In the genomic region with DNA sequence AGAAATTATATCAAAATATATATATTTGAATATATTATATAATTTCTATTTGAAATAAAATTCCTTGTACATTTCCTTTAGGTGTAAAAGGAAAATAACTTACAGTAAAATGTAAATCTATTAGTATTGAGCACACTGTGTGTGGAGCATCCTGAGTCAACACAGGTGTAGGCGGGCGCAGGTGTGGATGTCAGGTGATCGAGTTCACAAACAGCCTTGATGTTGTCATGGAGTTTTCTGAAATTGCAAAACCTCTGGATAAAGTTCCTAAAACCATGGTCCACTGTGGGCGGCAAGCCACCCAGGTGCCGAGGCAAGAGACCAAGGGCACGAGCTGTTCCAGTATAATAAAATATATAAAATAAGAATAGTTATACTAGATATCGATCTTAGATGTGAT, we compare ENCODE assay signal across 21 cellular contexts.
"Had no signal": no experiment of that assay in that cellular context is flagged by ENCODE, and none has a peak within 500 bp of the region (broad histone marks: within the 10 kb centered on the region; RNA-seq: fewer than 3 reads in every experiment).

No MANE protein-coding gene starts in this region.

- DNase-seq: activated CD4-positive, alpha-beta T cell treated with anti-CD3 and anti-CD28 coated beads for 4 hours; activated CD4-positive, alpha-beta T cell treated with anti-CD3 and anti-CD28 coated beads, Interleukin-2, amount 50 U/mL, for 4 hours; activated CD8-positive, alpha-beta memory T cell treated with anti-CD3 and anti-CD28 coated beads, Interleukin-2, amount 50 U/mL, for 48 hours; activated CD8-positive, alpha-beta T cell treated with anti-CD3 and anti-CD28 coated beads, Interleukin-2, amount 10 ng/mL, durations not matched to agents 7 days and 5 days; activated naive CD4-positive, alpha-beta T cell treated with anti-CD3 and anti-CD28 coated beads, Interleukin-2, amount 50 U/mL, for 16 hours; activated naive CD8-positive, alpha-beta T cell treated with anti-CD3 and anti-CD28 coated beads, Interleukin-2, amount 10 ng/mL, durations not matched to agents 7 days and 5 days; activated T-cell treated with anti-CD3 and anti-CD28 coated beads, Interleukin-2, amount 50 U/mL, for 1 hour; KBM-7; NCI-H187; NCI-H2227 treated with DMSO at 0.1 percent for 48 hours; NCI-H748 treated with DMSO at 0.1 percent for 48 hours; NK-92 treated with Interleukin-12 subunit alpha and Interleukin-12 subunit beta, amount 100 ng/mL, for 24 hours; OCI-M1; Right ventricle myocardium superior; SJCRH30; SK-N-SH; T-helper 1 cell had no signal

- H3K4me3 ChIP-seq: adrenal gland, SJCRH30 had no signal

- H3K9ac ChIP-seq: SK-N-SH had no signal

- ATAC-seq: activated CD4-positive, CD25-positive, alpha-beta regulatory T cell treated with anti-CD3 and anti-CD28 coated beads, Interleukin-2, amount 50 U/mL, for 24 hours; activated CD8-positive, alpha-beta T cell treated with anti-CD3 and anti-CD28 coated beads, Interleukin-2, amount 10 ng/mL, durations not matched to agents 7 days and 5 days; Panc1 had no signal

- H3K36me3 Mint-ChIP-seq: activated naive CD8-positive, alpha-beta T cell treated with anti-CD3 and anti-CD28 coated beads, Interleukin-2, amount 10 ng/mL, durations not matched to agents 7 days and 5 days had no signal

- H3K9me3 ChIP-seq: adrenal gland, SJCRH30, SK-N-SH had no signal

- H3K4me2 ChIP-seq: SK-N-SH had no signal

- H3K4me3 Mint-ChIP-seq: activated CD8-positive, alpha-beta T cell treated with anti-CD3 and anti-CD28 coated beads, Interleukin-2, amount 10 ng/mL, durations not matched to agents 7 days and 5 days; activated naive CD8-positive, alpha-beta T cell treated with anti-CD3 and anti-CD28 coated beads, Interleukin-2, amount 10 ng/mL, durations not matched to agents 7 days and 5 days had no signal

- H3K9me2 ChIP-seq: SK-N-SH had no signal

- H3K27me3 ChIP-seq: adrenal gland, SJCRH30 had no signal

- H3K9me3 Mint-ChIP-seq: activated naive CD8-positive, alpha-beta T cell treated with anti-CD3 and anti-CD28 coated beads, Interleukin-2, amount 10 ng/mL, durations not matched to agents 7 days and 5 days had no signal

- H3K27ac ChIP-seq: adrenal gland, SJCRH30, WERI-Rb-1 had no signal

- H3K36me3 ChIP-seq: adrenal gland, SJCRH30, WERI-Rb-1 had no signal

- H3K27ac Mint-ChIP-seq: activated CD8-positive, alpha-beta T cell treated with anti-CD3 and anti-CD28 coated beads, Interleukin-2, amount 10 ng/mL, durations not matched to agents 7 days and 5 days; activated naive CD8-positive, alpha-beta T cell treated with anti-CD3 and anti-CD28 coated beads, Interleukin-2, amount 10 ng/mL, durations not matched to agents 7 days and 5 days had no signal
